ENCODE assay signal across 25 cellular contexts in the genomic region with DNA sequence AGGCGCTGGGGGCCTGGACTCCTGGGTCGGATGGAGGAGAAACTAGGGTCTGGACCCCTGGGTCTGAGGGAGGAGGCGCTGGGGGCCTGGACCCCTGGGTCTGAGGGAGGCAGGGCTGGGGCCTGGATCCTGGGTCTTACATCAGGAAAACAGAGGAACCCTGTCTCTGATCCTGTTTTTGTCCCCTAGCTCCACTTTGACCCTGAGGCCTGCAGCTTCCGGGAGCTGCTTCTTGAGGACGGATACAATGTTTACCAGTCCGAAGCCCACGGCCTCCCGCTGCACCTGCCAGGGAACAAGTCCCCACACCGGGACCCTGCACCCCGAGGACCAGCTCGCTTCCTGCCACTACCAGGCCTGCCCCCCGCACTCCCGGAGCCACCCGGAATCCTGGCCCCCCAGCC. TPM values are rescaled to one million over a fixed set of nuclear protein-coding genes. Genes with fewer than 3 reads are reported as not detected.
A peak's percentile ranks its signal among the peaks of the same experiment; 100 is the strongest.
DNase-seq lines count a peak whose midpoint lies in the region; ATAC-seq, FAIRE-seq and TF ChIP-seq lines count a peak whose summit lies in the region.
"Had no signal": no experiment of that assay in that cellular context is flagged by ENCODE, and none has a peak within 500 bp of the region (broad histone marks: within the 10 kb centered on the region; RNA-seq: fewer than 3 reads in every experiment).

No MANE protein-coding gene starts in this region.

- TF ChIP-seq POLR2A in HepG2 (IDR thresholded peaks at IDR 0.05; ENCODE audit: insufficient read depth in 1 of 2, low read depth in 2 of 2, low read length in 2 of 2), result no peak

- intact Hi-C loops in HepG2 (cut with micrococcal nuclease; ENCODE audit: unreplicated experiment), result no loop called here
- intact Hi-C loops in heart right ventricle (cut with DNase I), result no loop called here

- no peak overlapping the region for H2BK120ac ChIP-seq in neuronal stem cell (ENCODE audit: low read depth, low read length)

- H3K27ac ChIP-seq in HepG2 (ENCODE audit: extremely low read length, insufficient read depth, low read length) (peak overlapping the region; percentile 50), neuronal stem cell (replicated peaks; ENCODE audit: low read length) (no peak overlapping the region), heart right ventricle (no peak overlapping the region)
- H3K27ac ChIP-seq: BLaER1 treated with 17β-estradiol and CSF1 and Interleukin-3, amounts not matched to agents 10 nM and 100 nM had no signal

- H3K4ac ChIP-seq in neuronal stem cell (ENCODE audit: low read length), result no peak overlapping the region

- no peak for FAIRE-seq in HepG2 (lab: Jason Lieb, UNC)
- FAIRE-seq: A549, D721Med, GM12878 had no signal

- peaks cover 4% of the 10 kb centered on the region for H3K79me1 ChIP-seq in neuronal stem cell (ENCODE audit: low read depth, low read length)

- H3K79me2 ChIP-seq in HepG2 (ENCODE audit: insufficient read depth, low read length), result no peaks in the 10 kb centered on the region

- no peak for TF ChIP-seq RAD21 in HepG2 (CRISPR knock-in tag; IDR thresholded peaks at IDR 0.05)

- H3K9ac ChIP-seq in HepG2 (ENCODE audit: insufficient read depth, low read depth, low read length), result no peak overlapping the region
- no peak overlapping the region for H3K9ac ChIP-seq in neuronal stem cell (ENCODE audit: low read depth, low read length, poor library complexity)
- H3K9ac ChIP-seq: BLaER1 treated with 17β-estradiol and CSF1 and Interleukin-3, amounts not matched to agents 10 nM and 100 nM had no signal

- no peaks in the 10 kb centered on the region for H3K27me3 ChIP-seq in HepG2 (ENCODE audit: control insufficient read depth in 1 of 2, insufficient read depth in 2 of 2, low read length in 2 of 2)
- peaks cover 0 to 46% (median 5%) of the 10 kb centered on the region in 3 experiments for H3K27me3 ChIP-seq in neuronal stem cell (ENCODE audit: control insufficient read depth in 3 of 3, insufficient read depth in 3 of 3, low read depth in 1 of 3, low read length in 3 of 3)
- peaks cover 0 to 21% (median 6%) of the 10 kb centered on the region in 7 donors for H3K27me3 ChIP-seq in heart right ventricle

- DNase-seq in HuH-7.5 (ENCODE audit: low spot score) (peak; percentile 4), HepG2 (ENCODE audit: low spot score) (peak; percentile 38), neuronal stem cell (ENCODE audit: low spot score) (no peak), NCI-H524 (lab: John Stamatoyannopoulos, UW) (no peak), heart right ventricle (no peak)
- DNase-seq in activated CD4-positive, alpha-beta T cell treated with anti-CD3 and anti-CD28 coated beads, Interleukin-2, amount 50 U/mL, for 48 hours, result no peak
- DNase-seq: 8988T; ACHN; AML-193; BE2C; CD4-positive, alpha-beta T cell; CD8-positive, alpha-beta memory T cell; DMS 273 treated with DMSO at 0.1 percent for 48 hours; DMS79; EL; GDM1; HFFc6 had no signal

- H4K91ac ChIP-seq in neuronal stem cell (ENCODE audit: low read depth, low read length, poor library complexity), result no peak overlapping the region

- H2AFZ ChIP-seq in HepG2 (ENCODE audit: low read length), result no peak overlapping the region
- H2AFZ ChIP-seq in neuronal stem cell (ENCODE audit: low read length), result no peak overlapping the region
- H2AFZ ChIP-seq: GM23338 had no signal

- TF ChIP-seq EP300 in HepG2 (IDR thresholded peaks at IDR 0.05; ENCODE audit: low read depth in 2 of 2, low read length in 2 of 2) (peak in 1 of 2 experiments; percentile 41; a peak in 1 of 4 replicates), HepG2 (CRISPR knock-in tag; IDR thresholded peaks at IDR 0.05; ENCODE audit: borderline replicate concordance) (no peak; the same call in 1 of the 2 replicates)

- H3K18ac ChIP-seq in neuronal stem cell (ENCODE audit: low read length), result peak overlapping the region; percentile 64

- no peak overlapping the region for H2BK5ac ChIP-seq in neuronal stem cell (ENCODE audit: low read length)

- H3K36me3 ChIP-seq in HepG2 (replicated peaks in 1 of 2; ENCODE audit: control insufficient read depth in 1 of 2, insufficient read depth in 2 of 2, low read length in 2 of 2), result no peaks in the 10 kb centered on the region
- no peaks in the 10 kb centered on the region for H3K36me3 ChIP-seq in neuronal stem cell (replicated peaks in 1 of 2; ENCODE audit: control insufficient read depth in 2 of 2, insufficient read depth in 2 of 2, low read length in 2 of 2)
- H3K36me3 ChIP-seq in heart right ventricle, result no peaks in the 10 kb centered on the region
- H3K36me3 ChIP-seq: BE2C; BLaER1 treated with 17β-estradiol and CSF1 and Interleukin-3, amounts not matched to agents 10 nM and 100 nM; HAP-1 had no signal

- POLR2A ChIA-PET in HepG2 (lab: Yijun Ruan, JAX), result interaction anchor here (0.9 to 3.8 kb wide), 4 partner anchors 9 to 16 kb away, joined by 3 to 30 read pairs (median 4); no protein-coding TSS in a partner anchor

- H3K23ac ChIP-seq in neuronal stem cell (ENCODE audit: low read depth, low read length, poor library complexity), result no peak overlapping the region

- H3K4me3 ChIP-seq in HepG2 (replicated peaks in 1 of 3; ENCODE audit: insufficient read depth in 1 of 3, low read depth in 2 of 3, low read length in 3 of 3) (no peak overlapping the region), neuronal stem cell (ENCODE audit: low read length in 2 of 2) (no peak overlapping the region), heart right ventricle (no peak overlapping the region)
- H3K4me3 ChIP-seq: A549; BLaER1 treated with 17β-estradiol and CSF1 and Interleukin-3, amounts not matched to agents 10 nM and 100 nM; GM12878; GM23338; HAP-1 had no signal

- H3K14ac ChIP-seq in neuronal stem cell (ENCODE audit: low read length), result no peak overlapping the region

- peak; percentile 39 for ATAC-seq in HepG2
- no peak for ATAC-seq in heart right ventricle
- ATAC-seq: A549, GM12878, GM23338 had no signal

- no peaks in the 10 kb centered on the region for H3K9me3 ChIP-seq in HepG2 (ENCODE audit: low read length)
- H3K9me3 ChIP-seq in neuronal stem cell (replicated peaks in 1 of 2; ENCODE audit: control insufficient read depth in 2 of 2, insufficient read depth in 1 of 2, low read depth in 1 of 2, low read length in 2 of 2), result peaks cover 0 to 3% of the 10 kb centered on the region in 2 donors
- H3K9me3 ChIP-seq in heart right ventricle, result no peaks in the 10 kb centered on the region
- H3K9me3 ChIP-seq: A549; BE2C; BLaER1 treated with 17β-estradiol and CSF1 and Interleukin-3, amounts not matched to agents 10 nM and 100 nM; HAP-1 had no signal

- H3K4me1 ChIP-seq in HepG2 (ENCODE audit: insufficient read depth, low read length), result peaks cover 73% of the 10 kb centered on the region
- peaks cover under 1 to 6% of the 10 kb centered on the region in 2 donors for H3K4me1 ChIP-seq in neuronal stem cell (ENCODE audit: control insufficient read depth in 2 of 2, insufficient read depth in 1 of 2, low read depth in 1 of 2, low read length in 2 of 2)
- peaks cover 5 to 24% (median 17%) of the 10 kb centered on the region in 9 donors for H3K4me1 ChIP-seq in heart right ventricle
- H3K4me1 ChIP-seq: BE2C had no signal

- H4K8ac ChIP-seq in neuronal stem cell (ENCODE audit: low read depth, low read length), result no peak overlapping the region

- CTCF ChIA-PET in HepG2 (lab: Yijun Ruan, JAX; ENCODE audit: low intra/inter-chr PET ratio, low total read pairs), result no interaction called here

- peak overlapping the region; percentile 84 for H2AK5ac ChIP-seq in neuronal stem cell (ENCODE audit: low read depth, low read length)

- peak overlapping the region; percentile 41; the same call in 1 of the 2 replicates for H3K4me2 ChIP-seq in HepG2 (ENCODE audit: low read depth, low read length)
- no peak overlapping the region for H3K4me2 ChIP-seq in neuronal stem cell (ENCODE audit: insufficient read depth, low read length, poor library complexity, severe bottlenecking)
- H3K4me2 ChIP-seq: A549; BLaER1 treated with 17β-estradiol and CSF1 and Interleukin-3, amounts not matched to agents 10 nM and 100 nM; GM23338 had no signal

- no peaks in the 10 kb centered on the region for H4K20me1 ChIP-seq in HepG2 (ENCODE audit: insufficient read depth, low read length)
- H4K20me1 ChIP-seq: BLaER1 treated with 17β-estradiol and CSF1 and Interleukin-3, amounts not matched to agents 10 nM and 100 nM had no signal

- H2BK15ac ChIP-seq in neuronal stem cell (ENCODE audit: low read length), result no peak overlapping the region

- no peak for TF ChIP-seq CTCF in HepG2 (CRISPR knock-in tag; IDR thresholded peaks at IDR 0.05)
- no peak for TF ChIP-seq CTCF in heart right ventricle (IDR thresholded peaks at IDR 0.05)

- in situ Hi-C loops in HepG2 (cut with HindIII; ENCODE audit: extremely low pct_ligation_motif_present, low pct_unique_long_range_greater_than_20kb), result no loop called here

- no peak overlapping the region for H2BK12ac ChIP-seq in neuronal stem cell (ENCODE audit: low read length)

- BruUV-seq in HepG2 (replicated peaks; lab: Mats Ljungman, UMichigan), result no TSS peak

- 80% methylated on average over 3 of the region's 14 CpGs for WGBS in HepG2 (ENCODE audit: low lambda C conversion rate)
- WGBS in neuronal stem cell (ENCODE audit: extremely low coverage in 2 of 2, insufficient read length in 2 of 2, insufficient replicate concordance in 1 of 2), 2 donors, result no CpG with 5 or more reads among the region's 14 CpGs
- 88 to 89% methylated on average over 14 of the region's 14 CpGs for WGBS in heart right ventricle, 2 donors

RNA-seq across cellular contexts. Expression of a gene that starts 2.4 kb away (rescaled TPM):
- total RNA-seq in HepG2 (2016; rRNA removed; fragmentation: Illumina TruSeq; extraction: Trizol) (not detected in 2 replicates), heart right ventricle (not detected)
- total RNA-seq in HepG2 (2016; cell fraction: cytosol; rRNA removed; fragmentation: Illumina TruSeq; extraction: Trizol; ENCODE audit: low read depth), result not detected in 2 replicates
- total RNA-seq in HepG2 (2016; cell fraction: insoluble cytoplasmic fraction; rRNA removed; fragmentation: Illumina TruSeq; extraction: Trizol), result not detected in 2 replicates
- not detected in 2 replicates for total RNA-seq in HepG2 (2016; cell fraction: membrane; rRNA removed; fragmentation: Illumina TruSeq; extraction: Trizol)
- total RNA-seq in HepG2 (2016; cell fraction: nucleus; rRNA removed; fragmentation: Illumina TruSeq; extraction: Trizol), result not detected in 2 replicates
- polyA plus RNA-seq in HepG2 (2011; rRNA removed) (0.17 TPM in 2 replicates), heart right ventricle (not detected)
- 0.08 and 0.12 TPM in 2 replicates for polyA plus RNA-seq in HepG2 (2011; cell fraction: cytosol; rRNA removed)
- 0.26 and 0.39 TPM in 2 replicates for polyA plus RNA-seq in HepG2 (2011; cell fraction: nucleus; rRNA removed)
- 0.60 TPM in 1 of 2 replicates, not detected in the other for polyA plus RNA-seq in HepG2 (2012)
- polyA plus RNA-seq in HepG2 (2016; cell fraction: cytosol; fragmentation: Illumina TruSeq; extraction: Trizol; ENCODE audit: low read depth), result not detected in 2 replicates
- not detected in 2 replicates for polyA plus RNA-seq in HepG2 (2016; cell fraction: insoluble cytoplasmic fraction; fragmentation: Illumina TruSeq; extraction: Trizol; ENCODE audit: low read depth)
- polyA plus RNA-seq in HepG2 (2016; cell fraction: membrane; fragmentation: Illumina TruSeq; extraction: Trizol; ENCODE audit: low read depth), result not detected in 2 replicates
- not detected in 2 replicates for polyA plus RNA-seq in HepG2 (2016; cell fraction: nucleus; fragmentation: Illumina TruSeq; extraction: Trizol; ENCODE audit: insufficient read depth, low read depth)
- polyA minus RNA-seq in HepG2 (2011; rRNA and poly(A)+ RNA removed; ENCODE audit: low replicate concordance), result not detected in 2 replicates
- not detected in 2 replicates for polyA minus RNA-seq in HepG2 (2011; cell fraction: cytosol; rRNA and poly(A)+ RNA removed)
- polyA minus RNA-seq in HepG2 (2011; cell fraction: nucleus; rRNA and poly(A)+ RNA removed), result 0.37 TPM in 1 of 2 replicates, not detected in the other
- polyA plus RNA-seq in neuronal stem cell (2013, experiment 1 of 2), result not detected
- polyA plus RNA-seq in neuronal stem cell (2013, experiment 2 of 2), result not detected
- total RNA-seq: CD4-positive, alpha-beta T cell; CD8-positive, alpha-beta memory T cell; GM12878; H4; HFFc6 had no signal
- polyA plus RNA-seq: CD14-positive monocyte; CD8-positive, alpha-beta memory T cell; GM12878 had no signal

RNA-seq across cellular contexts. Expression of a gene that starts 5.3 kb away (rescaled TPM):
- total RNA-seq in HepG2 (2016; rRNA removed; fragmentation: Illumina TruSeq; extraction: Trizol) (0.07 TPM in 2 replicates), heart right ventricle (1 to 10 TPM; 1.8 to 5.7 (median 2.7) TPM)
- not detected in 2 replicates for total RNA-seq in HepG2 (2016; cell fraction: cytosol; rRNA removed; fragmentation: Illumina TruSeq; extraction: Trizol; ENCODE audit: low read depth)
- 0.09 TPM in 1 of 2 replicates, not detected in the other for total RNA-seq in HepG2 (2016; cell fraction: insoluble cytoplasmic fraction; rRNA removed; fragmentation: Illumina TruSeq; extraction: Trizol)
- total RNA-seq in HepG2 (2016; cell fraction: membrane; rRNA removed; fragmentation: Illumina TruSeq; extraction: Trizol), result 0.07 and 0.09 TPM in 2 replicates
- 0.09 TPM in 1 of 2 replicates, not detected in the other for total RNA-seq in HepG2 (2016; cell fraction: nucleus; rRNA removed; fragmentation: Illumina TruSeq; extraction: Trizol)
- polyA plus RNA-seq in HepG2 (2011; rRNA removed) (1.1 and 1.5 TPM in 2 replicates), heart right ventricle (1 to 10 TPM; 2.2 to 5.4 TPM)
- 0.71 and 0.98 TPM in 2 replicates for polyA plus RNA-seq in HepG2 (2011; cell fraction: cytosol; rRNA removed)
- 2.0 and 2.5 TPM in 2 replicates for polyA plus RNA-seq in HepG2 (2011; cell fraction: nucleus; rRNA removed)
- polyA plus RNA-seq in HepG2 (2012), result 0.47 and 1.7 TPM in 2 replicates
- not detected in 2 replicates for polyA plus RNA-seq in HepG2 (2016; cell fraction: cytosol; fragmentation: Illumina TruSeq; extraction: Trizol; ENCODE audit: low read depth)
- not detected in 2 replicates for polyA plus RNA-seq in HepG2 (2016; cell fraction: insoluble cytoplasmic fraction; fragmentation: Illumina TruSeq; extraction: Trizol; ENCODE audit: low read depth)
- 0.14 TPM in 1 of 2 replicates, not detected in the other for polyA plus RNA-seq in HepG2 (2016; cell fraction: membrane; fragmentation: Illumina TruSeq; extraction: Trizol; ENCODE audit: low read depth)
- polyA plus RNA-seq in HepG2 (2016; cell fraction: nucleus; fragmentation: Illumina TruSeq; extraction: Trizol; ENCODE audit: insufficient read depth, low read depth), result 0.26 TPM in 1 of 2 replicates, not detected in the other
- 1.8 and 2.9 TPM in 2 replicates for polyA minus RNA-seq in HepG2 (2011; rRNA and poly(A)+ RNA removed; ENCODE audit: low replicate concordance)
- polyA minus RNA-seq in HepG2 (2011; cell fraction: cytosol; rRNA and poly(A)+ RNA removed), result 0.97 and 0.99 TPM in 2 replicates
- polyA minus RNA-seq in HepG2 (2011; cell fraction: nucleus; rRNA and poly(A)+ RNA removed), result 0.64 and 1.5 TPM in 2 replicates
- polyA plus RNA-seq in neuronal stem cell (2013, experiment 1 of 2), result 0.99 TPM
- polyA plus RNA-seq in neuronal stem cell (2013, experiment 2 of 2), result 1.0 TPM
- total RNA-seq: CD4-positive, alpha-beta T cell; GM12878 had no signal
- polyA plus RNA-seq: CD14-positive monocyte; CD8-positive, alpha-beta memory T cell had no signal

RNA-seq across cellular contexts. Expression of a gene that starts 11.0 kb away (rescaled TPM):
- 0.22 TPM in 1 of 2 replicates, not detected in the other for total RNA-seq in HepG2 (2016; rRNA removed; fragmentation: Illumina TruSeq; extraction: Trizol)
- total RNA-seq in HepG2 (2016; cell fraction: cytosol; rRNA removed; fragmentation: Illumina TruSeq; extraction: Trizol; ENCODE audit: low read depth), result not detected in 2 replicates
- 0.11 TPM in 1 of 2 replicates, not detected in the other for total RNA-seq in HepG2 (2016; cell fraction: insoluble cytoplasmic fraction; rRNA removed; fragmentation: Illumina TruSeq; extraction: Trizol)
- 0.59 TPM in 1 of 2 replicates, not detected in the other for total RNA-seq in HepG2 (2016; cell fraction: membrane; rRNA removed; fragmentation: Illumina TruSeq; extraction: Trizol)
- not detected in 2 replicates for total RNA-seq in HepG2 (2016; cell fraction: nucleus; rRNA removed; fragmentation: Illumina TruSeq; extraction: Trizol)
- 0.07 and 0.16 TPM in 2 replicates for polyA plus RNA-seq in HepG2 (2011; rRNA removed)
- polyA plus RNA-seq in HepG2 (2011; cell fraction: cytosol; rRNA removed), result not detected in 2 replicates
- polyA plus RNA-seq in HepG2 (2011; cell fraction: nucleus; rRNA removed), result 1.2 and 1.7 TPM in 2 replicates
- 0.09 and 0.50 TPM in 2 replicates for polyA plus RNA-seq in HepG2 (2012)
- not detected in 2 replicates for polyA plus RNA-seq in HepG2 (2016; cell fraction: cytosol; fragmentation: Illumina TruSeq; extraction: Trizol; ENCODE audit: low read depth)
- not detected in 2 replicates for polyA plus RNA-seq in HepG2 (2016; cell fraction: insoluble cytoplasmic fraction; fragmentation: Illumina TruSeq; extraction: Trizol; ENCODE audit: low read depth)
- polyA plus RNA-seq in HepG2 (2016; cell fraction: membrane; fragmentation: Illumina TruSeq; extraction: Trizol; ENCODE audit: low read depth), result not detected in 2 replicates
- polyA plus RNA-seq in HepG2 (2016; cell fraction: nucleus; fragmentation: Illumina TruSeq; extraction: Trizol; ENCODE audit: insufficient read depth, low read depth), result 0.46 and 0.85 TPM in 2 replicates
- polyA minus RNA-seq in HepG2 (2011; rRNA and poly(A)+ RNA removed; ENCODE audit: low replicate concordance), result 0.30 TPM in 1 of 2 replicates, not detected in the other
- not detected in 2 replicates for polyA minus RNA-seq in HepG2 (2011; cell fraction: cytosol; rRNA and poly(A)+ RNA removed)
- polyA minus RNA-seq in HepG2 (2011; cell fraction: nucleus; rRNA and poly(A)+ RNA removed), result 0.37 and 0.39 TPM in 2 replicates
- 0.01 TPM for polyA plus RNA-seq in neuronal stem cell (2013, experiment 1 of 2)
- polyA plus RNA-seq in neuronal stem cell (2013, experiment 2 of 2), result 0.03 TPM
- total RNA-seq in heart right ventricle, result under 1 TPM in 9 of 10 donors, not detected in 1; 0.12 to 0.95 (median 0.68) TPM
- polyA plus RNA-seq in heart right ventricle, result 1 to 10 TPM in 1 of 2 donors, under 1 TPM in 1; 0.39 to 1.3 TPM
- total RNA-seq: CD4-positive, alpha-beta T cell; CD8-positive, alpha-beta memory T cell; GM12878; H4; HFFc6 had no signal
- polyA plus RNA-seq: A549; CD14-positive monocyte; CD8-positive, alpha-beta memory T cell; GM12878 had no signal

RNA-seq across cellular contexts. Expression of a gene that starts 17.3 kb away (rescaled TPM):
- total RNA-seq in HepG2 (2016; rRNA removed; fragmentation: Illumina TruSeq; extraction: Trizol) (0.44 and 0.49 TPM in 2 replicates), heart right ventricle (10 to 100 TPM; 13.6 to 23.5 (median 15.4) TPM)
- 0.18 and 0.20 TPM in 2 replicates for total RNA-seq in HepG2 (2016; cell fraction: cytosol; rRNA removed; fragmentation: Illumina TruSeq; extraction: Trizol; ENCODE audit: low read depth)
- 0.16 and 0.32 TPM in 2 replicates for total RNA-seq in HepG2 (2016; cell fraction: insoluble cytoplasmic fraction; rRNA removed; fragmentation: Illumina TruSeq; extraction: Trizol)
- total RNA-seq in HepG2 (2016; cell fraction: membrane; rRNA removed; fragmentation: Illumina TruSeq; extraction: Trizol), result 0.09 and 0.24 TPM in 2 replicates
- total RNA-seq in HepG2 (2016; cell fraction: nucleus; rRNA removed; fragmentation: Illumina TruSeq; extraction: Trizol), result 0.22 TPM in 1 of 2 replicates, not detected in the other
- polyA plus RNA-seq in HepG2 (2011; rRNA removed) (0.58 and 1.1 TPM in 2 replicates), heart right ventricle (10 to 100 TPM; 19.9 to 27.3 TPM)
- polyA plus RNA-seq in HepG2 (2011; cell fraction: cytosol; rRNA removed), result 0.49 and 0.71 TPM in 2 replicates
- polyA plus RNA-seq in HepG2 (2011; cell fraction: nucleus; rRNA removed), result 2.6 and 3.2 TPM in 2 replicates
- polyA plus RNA-seq in HepG2 (2012), result 1.3 and 1.9 TPM in 2 replicates
- polyA plus RNA-seq in HepG2 (2016; cell fraction: cytosol; fragmentation: Illumina TruSeq; extraction: Trizol; ENCODE audit: low read depth), result 0.14 and 0.21 TPM in 2 replicates
- polyA plus RNA-seq in HepG2 (2016; cell fraction: insoluble cytoplasmic fraction; fragmentation: Illumina TruSeq; extraction: Trizol; ENCODE audit: low read depth), result 0.27 and 0.31 TPM in 2 replicates
- polyA plus RNA-seq in HepG2 (2016; cell fraction: membrane; fragmentation: Illumina TruSeq; extraction: Trizol; ENCODE audit: low read depth), result 0.11 and 0.30 TPM in 2 replicates
- 0.86 and 0.89 TPM in 2 replicates for polyA plus RNA-seq in HepG2 (2016; cell fraction: nucleus; fragmentation: Illumina TruSeq; extraction: Trizol; ENCODE audit: insufficient read depth, low read depth)
- 1.6 and 73.9 TPM in 2 replicates for polyA minus RNA-seq in HepG2 (2011; rRNA and poly(A)+ RNA removed; ENCODE audit: low replicate concordance)
- 0.79 and 0.89 TPM in 2 replicates for polyA minus RNA-seq in HepG2 (2011; cell fraction: cytosol; rRNA and poly(A)+ RNA removed)
- polyA minus RNA-seq in HepG2 (2011; cell fraction: nucleus; rRNA and poly(A)+ RNA removed), result 1.1 and 1.2 TPM in 2 replicates
- 1.1 TPM for polyA plus RNA-seq in neuronal stem cell (2013, experiment 1 of 2)
- polyA plus RNA-seq in neuronal stem cell (2013, experiment 2 of 2), result 1.1 TPM
- polyA plus RNA-seq: CD14-positive monocyte, GM12878 had no signal

RNA-seq across cellular contexts. Expression of a gene that starts 38.2 kb away (rescaled TPM):
- total RNA-seq in HepG2 (2016; rRNA removed; fragmentation: Illumina TruSeq; extraction: Trizol) (2.0 and 2.2 TPM in 2 replicates), heart right ventricle (1 to 10 TPM; 1.9 to 7.5 (median 3.4) TPM)
- total RNA-seq in HepG2 (2016; cell fraction: cytosol; rRNA removed; fragmentation: Illumina TruSeq; extraction: Trizol; ENCODE audit: low read depth), result 2.4 and 2.6 TPM in 2 replicates
- 1.4 and 2.1 TPM in 2 replicates for total RNA-seq in HepG2 (2016; cell fraction: insoluble cytoplasmic fraction; rRNA removed; fragmentation: Illumina TruSeq; extraction: Trizol)
- total RNA-seq in HepG2 (2016; cell fraction: membrane; rRNA removed; fragmentation: Illumina TruSeq; extraction: Trizol), result 2.7 and 3.4 TPM in 2 replicates
- total RNA-seq in HepG2 (2016; cell fraction: nucleus; rRNA removed; fragmentation: Illumina TruSeq; extraction: Trizol), result 2.1 and 2.5 TPM in 2 replicates
- polyA plus RNA-seq in HepG2 (2011; rRNA removed) (2.4 and 2.7 TPM in 2 replicates), heart right ventricle (1 to 10 TPM; 2.4 to 6.4 TPM)
- polyA plus RNA-seq in HepG2 (2011; cell fraction: cytosol; rRNA removed), result 1.4 and 1.7 TPM in 2 replicates
- polyA plus RNA-seq in HepG2 (2011; cell fraction: nucleus; rRNA removed), result 7.2 and 7.7 TPM in 2 replicates
- 3.9 and 5.7 TPM in 2 replicates for polyA plus RNA-seq in HepG2 (2012)
- polyA plus RNA-seq in HepG2 (2016; cell fraction: cytosol; fragmentation: Illumina TruSeq; extraction: Trizol; ENCODE audit: low read depth), result 2.3 and 3.3 TPM in 2 replicates
- polyA plus RNA-seq in HepG2 (2016; cell fraction: insoluble cytoplasmic fraction; fragmentation: Illumina TruSeq; extraction: Trizol; ENCODE audit: low read depth), result 3.3 and 5.0 TPM in 2 replicates
- 3.1 and 3.8 TPM in 2 replicates for polyA plus RNA-seq in HepG2 (2016; cell fraction: membrane; fragmentation: Illumina TruSeq; extraction: Trizol; ENCODE audit: low read depth)
- polyA plus RNA-seq in HepG2 (2016; cell fraction: nucleus; fragmentation: Illumina TruSeq; extraction: Trizol; ENCODE audit: insufficient read depth, low read depth), result 8.7 and 10.3 TPM in 2 replicates
- 1.3 and 3.6 TPM in 2 replicates for polyA minus RNA-seq in HepG2 (2011; rRNA and poly(A)+ RNA removed; ENCODE audit: low replicate concordance)
- polyA minus RNA-seq in HepG2 (2011; cell fraction: cytosol; rRNA and poly(A)+ RNA removed), result 2.6 and 4.8 TPM in 2 replicates
- 1.9 and 2.2 TPM in 2 replicates for polyA minus RNA-seq in HepG2 (2011; cell fraction: nucleus; rRNA and poly(A)+ RNA removed)
- 1.1 TPM for polyA plus RNA-seq in neuronal stem cell (2013, experiment 1 of 2)
- polyA plus RNA-seq in neuronal stem cell (2013, experiment 2 of 2), result 0.90 TPM
- polyA plus RNA-seq: CD14-positive monocyte had no signal

Comparison
In these comparisons a context has a peak if more than half of its experiments do, and no peak if none do; other contexts are left out.
1. DNase-seq: peak in HuH-7.5 (single experiment) and HepG2 (single experiment); none in neuronal stem cell (single experiment), activated CD4-positive, alpha-beta T cell treated with anti-CD3 and anti-CD28 coated beads, Interleukin-2, amount 50 U/mL, for 48 hours (0 of 2), NCI-H524 (0 of 2) and heart right ventricle (0 of 2).